ENCODE assay signal across 17 cellular contexts in the genomic region with DNA sequence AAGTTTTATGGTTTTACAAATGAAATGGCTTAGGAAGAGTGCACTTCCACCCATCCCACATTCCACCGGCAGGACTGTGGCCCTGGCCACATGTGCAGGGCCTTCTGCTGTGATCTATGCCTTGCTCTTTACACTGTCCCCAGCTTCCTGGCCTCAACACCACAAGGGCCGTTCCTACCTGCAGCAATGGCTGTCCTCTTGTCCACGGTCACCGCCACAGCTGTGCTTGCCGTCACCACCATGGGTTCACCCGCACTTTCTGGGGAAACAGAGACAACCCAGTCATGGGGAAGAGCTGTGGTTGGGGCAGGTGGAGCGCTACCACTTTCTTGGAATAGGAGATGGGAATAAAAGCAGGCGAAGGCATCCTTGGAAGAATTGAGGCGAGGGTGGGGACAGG. TPM values are rescaled to one million over a fixed set of nuclear protein-coding genes. Genes with fewer than 3 reads are reported as not detected.
"Had no signal": no experiment of that assay in that cellular context is flagged by ENCODE, and none has a peak within 500 bp of the region (broad histone marks: within the 10 kb centered on the region; RNA-seq: fewer than 3 reads in every experiment).

No MANE protein-coding gene starts in this region.

- H3K27ac ChIP-seq: brain microvascular endothelial cell, esophagus squamous epithelium, ovary, tibial artery, vagina had no signal

- DNase-seq: activated naive CD4-positive, alpha-beta T cell treated with anti-CD3 and anti-CD28 coated beads, Interleukin-2, amount 50 U/mL, for 16 hours; activated T-cell treated with anti-CD3 and anti-CD28 coated beads, Interleukin-2, amount 50 U/mL, for 1 hour; amniotic stem cell; brain microvascular endothelial cell; esophagus squamous epithelium; foreskin fibroblast; immature natural killer cell; left cardiac atrium; small intestine; T-helper 17 cell had no signal

- H3K27me3 ChIP-seq: brain microvascular endothelial cell, ovary, vagina had no signal

- FAIRE-seq: small intestine had no signal

- ATAC-seq: left cardiac atrium; mucosa of descending colon; naive thymus-derived CD8-positive, alpha-beta T cell; T-helper 17 cell had no signal

- H3K9me3 ChIP-seq: esophagus squamous epithelium, mucosa of descending colon, ovary, tibial artery, vagina had no signal

- H3K4me3 ChIP-seq: esophagus squamous epithelium, mucosa of descending colon, ovary, tibial artery, vagina had no signal

- H3K36me3 ChIP-seq: brain microvascular endothelial cell, esophagus squamous epithelium, ovary, tibial artery, vagina had no signal

- H3K4me1 ChIP-seq: esophagus squamous epithelium, tibial artery, vagina had no signal

RNA-seq across cellular contexts. Expression of a gene that starts 20.2 kb away (rescaled TPM):
- total RNA-seq: esophagus squamous epithelium, left cardiac atrium, lung microvascular endothelial cell, mucosa of descending colon, ovary, renal cortical epithelial cell, T-helper 17 cell, vagina had no signal
- polyA plus RNA-seq: immature natural killer cell; naive thymus-derived CD8-positive, alpha-beta T cell; ovary had no signal
